In genomic region chr12:26936559-26937442, GRCh38 we compare ENCODE assay signal across 8 cellular contexts. TPM values are rescaled to one million over a fixed set of nuclear protein-coding genes. Genes with fewer than 3 reads are reported as not detected.
DNase-seq lines count a peak whose midpoint lies in the region; ATAC-seq and TF ChIP-seq lines count a peak whose summit lies in the region.

No MANE protein-coding gene starts in this region.

- H3K4me3 ChIP-seq in heart right ventricle (peak overlapping the region; percentile 60 to 92 (median 86)), iPS-15b (ENCODE audit: low read depth, low read length) (peak overlapping the region; percentile 95)

- H3K27ac Mint-ChIP-seq in activated CD4-positive, alpha-beta memory T cell treated with anti-CD3 and anti-CD28 coated beads, Interleukin-2, amount 10 ng/mL, durations not matched to agents 7 days and 5 days = peak overlapping the region; percentile 97
- H3K27ac Mint-ChIP-seq in stimulated activated naive CD8-positive, alpha-beta T cell treated with anti-CD3 and anti-CD28 coated beads, Interleukin-15, amount 100 ng/mL, for 72 hours = peak overlapping the region; percentile 98 to 99

- H3K27me3 ChIP-seq in heart right ventricle = no peaks in the 10 kb centered on the region
- H3K27me3 ChIP-seq in iPS-15b (ENCODE audit: control insufficient read depth, insufficient read depth, low read length) = no peaks in the 10 kb centered on the region

- H3K4me3 Mint-ChIP-seq in activated CD4-positive, alpha-beta memory T cell treated with anti-CD3 and anti-CD28 coated beads, Interleukin-2, amount 10 ng/mL, durations not matched to agents 7 days and 5 days = peak overlapping the region; percentile 94
- peak overlapping the region; percentile 95 for H3K4me3 Mint-ChIP-seq in stimulated activated naive CD8-positive, alpha-beta T cell treated with anti-CD3 and anti-CD28 coated beads, Interleukin-15, amount 100 ng/mL, for 72 hours

- peaks cover 47% of the 10 kb centered on the region for H3K36me3 Mint-ChIP-seq in activated CD4-positive, alpha-beta memory T cell treated with anti-CD3 and anti-CD28 coated beads, Interleukin-2, amount 10 ng/mL, durations not matched to agents 7 days and 5 days (ENCODE audit: low read depth)

- ATAC-seq in heart right ventricle = no peak
- no peak for ATAC-seq in Right ventricle myocardium superior (ENCODE audit: poor library complexity)
- no peak for ATAC-seq in stimulated activated naive CD8-positive, alpha-beta T cell treated with anti-CD3 and anti-CD28 coated beads, Interleukin-15, amount 100 ng/mL, for 72 hours

- intact Hi-C loops in heart right ventricle (cut with DNase I) = loop anchor here in 8 of 10 donors (5.0 to 10.0 kb wide), 4 partner anchors 76 to 368 kb away; partner anchors contain the start of genes TM7SF3 (in 6 of the 8) and STK38L (in 1 of the 8)
- intact Hi-C loops in Right ventricle myocardium superior (cut with DNase I) = loop anchor here (5.0 kb wide), 2 partner anchors 76 to 310 kb away; partner anchors contain the start of gene TM7SF3

- no peaks in the 10 kb centered on the region for H3K9me3 ChIP-seq in heart right ventricle
- no peaks in the 10 kb centered on the region for H3K9me3 ChIP-seq in iPS-15b (ENCODE audit: control insufficient read depth, insufficient read depth, low read length)

- peak overlapping the region; percentile 86 to 99 (median 96) for H3K27ac ChIP-seq in heart right ventricle

- DNase-seq in heart right ventricle = no peak
- no peak for DNase-seq in Right ventricle myocardium superior
- DNase-seq in activated CD4-positive, alpha-beta memory T cell treated with anti-CD3 and anti-CD28 coated beads, Interleukin-2, amount 10 ng/mL, durations not matched to agents 7 days and 5 days = peak; percentile 23
- DNase-seq in stimulated activated naive CD8-positive, alpha-beta T cell treated with anti-CD3 and anti-CD28 coated beads, Interleukin-15, amount 100 ng/mL, for 72 hours = no peak
- no peak for DNase-seq in NOMO-1 treated with DMSO at 0.1 percent for 48 hours (lab: John Stamatoyannopoulos, UW; ENCODE audit: unreplicated experiment)
- DNase-seq in NCI-H187 treated with DMSO at 0.1 percent for 48 hours (lab: John Stamatoyannopoulos, UW) = no peak
- no peak for DNase-seq in amniotic stem cell (lab: John Stamatoyannopoulos, UW)

- peaks cover 0 to 20% (median 3%) of the 10 kb centered on the region in 9 donors for H3K36me3 ChIP-seq in heart right ventricle
- no peaks in the 10 kb centered on the region for H3K36me3 ChIP-seq in iPS-15b (ENCODE audit: control insufficient read depth, insufficient read depth, low read length)

- POLR2A ChIA-PET in activated CD4-positive, alpha-beta memory T cell treated with anti-CD3 and anti-CD28 coated beads, Interleukin-2, amount 10 ng/mL, durations not matched to agents 7 days and 5 days (lab: Charles Lee) = interaction anchor here (0.6 to 1.8 kb wide), 8 partner anchors 10 to 105 kb away, joined by 3 to 7 read pairs (median 4); partner anchors contain the start of genes ITPR2, MED21 and TM7SF3

- no peaks in the 10 kb centered on the region for H3K9me3 Mint-ChIP-seq in activated CD4-positive, alpha-beta memory T cell treated with anti-CD3 and anti-CD28 coated beads, Interleukin-2, amount 10 ng/mL, durations not matched to agents 7 days and 5 days
- H3K9me3 Mint-ChIP-seq in stimulated activated naive CD8-positive, alpha-beta T cell treated with anti-CD3 and anti-CD28 coated beads, Interleukin-15, amount 100 ng/mL, for 72 hours = no peaks in the 10 kb centered on the region

- no peaks in the 10 kb centered on the region for H3K27me3 Mint-ChIP-seq in activated CD4-positive, alpha-beta memory T cell treated with anti-CD3 and anti-CD28 coated beads, Interleukin-2, amount 10 ng/mL, durations not matched to agents 7 days and 5 days
- H3K27me3 Mint-ChIP-seq in stimulated activated naive CD8-positive, alpha-beta T cell treated with anti-CD3 and anti-CD28 coated beads, Interleukin-15, amount 100 ng/mL, for 72 hours = no peaks in the 10 kb centered on the region

- H3K4me1 Mint-ChIP-seq in activated CD4-positive, alpha-beta memory T cell treated with anti-CD3 and anti-CD28 coated beads, Interleukin-2, amount 10 ng/mL, durations not matched to agents 7 days and 5 days = peaks cover 52% of the 10 kb centered on the region
- peaks cover 50% of the 10 kb centered on the region for H3K4me1 Mint-ChIP-seq in stimulated activated naive CD8-positive, alpha-beta T cell treated with anti-CD3 and anti-CD28 coated beads, Interleukin-15, amount 100 ng/mL, for 72 hours

- H3K4me1 ChIP-seq in heart right ventricle = peaks cover 0 to 58% (median 49%) of the 10 kb centered on the region in 9 donors
- H3K4me1 ChIP-seq in iPS-15b (ENCODE audit: control insufficient read depth, insufficient read depth, low read length) = peaks cover 6% of the 10 kb centered on the region

- no peak for TF ChIP-seq CTCF in heart right ventricle (IDR thresholded peaks at IDR 0.05)

- 16 to 20% methylated on average over 8 of the region's 8 CpGs for WGBS in heart right ventricle, 2 donors

- CTCF ChIA-PET in activated CD4-positive, alpha-beta memory T cell treated with anti-CD3 and anti-CD28 coated beads, Interleukin-2, amount 10 ng/mL, durations not matched to agents 7 days and 5 days (lab: Charles Lee) = interaction anchor here (0.6 to 1.1 kb wide), 3 partner anchors 77 to 369 kb away, joined by 3 to 5 read pairs (median 3); partner anchors contain the start of gene TM7SF3

- peak overlapping the region; percentile 70 for H3K9ac ChIP-seq in iPS-15b (ENCODE audit: low read depth, low read length)

RNA-seq across cellular contexts. Expression of gene INTS13, which starts 1.0 kb away (rescaled TPM):
- total RNA-seq in heart right ventricle (10 to 100 TPM; 14.1 to 22.2 (median 17.8) TPM), Right ventricle myocardium superior (27.0 TPM)
- 10 to 100 TPM; 17.6 to 19.4 TPM for polyA plus RNA-seq in heart right ventricle
- 10 to 100 TPM; 44.8 to 45.8 TPM for total RNA-seq in activated CD4-positive, alpha-beta memory T cell treated with anti-CD3 and anti-CD28 coated beads, Interleukin-2, amount 10 ng/mL, durations not matched to agents 7 days and 5 days

RNA-seq across cellular contexts. Expression of gene FGFR1OP2, which starts 1.5 kb away (rescaled TPM):
- total RNA-seq in heart right ventricle = 10 to 100 TPM; 22.3 to 37.9 (median 27.3) TPM
- 10 to 100 TPM; 30.6 to 41.6 TPM for polyA plus RNA-seq in heart right ventricle
- 30.0 TPM for total RNA-seq in Right ventricle myocardium superior
- total RNA-seq in activated CD4-positive, alpha-beta memory T cell treated with anti-CD3 and anti-CD28 coated beads, Interleukin-2, amount 10 ng/mL, durations not matched to agents 7 days and 5 days = 10 to 100 TPM; 85.7 to 87.5 TPM
